9 cellular contexts compared by ENCODE assay signal in the genomic region with DNA sequence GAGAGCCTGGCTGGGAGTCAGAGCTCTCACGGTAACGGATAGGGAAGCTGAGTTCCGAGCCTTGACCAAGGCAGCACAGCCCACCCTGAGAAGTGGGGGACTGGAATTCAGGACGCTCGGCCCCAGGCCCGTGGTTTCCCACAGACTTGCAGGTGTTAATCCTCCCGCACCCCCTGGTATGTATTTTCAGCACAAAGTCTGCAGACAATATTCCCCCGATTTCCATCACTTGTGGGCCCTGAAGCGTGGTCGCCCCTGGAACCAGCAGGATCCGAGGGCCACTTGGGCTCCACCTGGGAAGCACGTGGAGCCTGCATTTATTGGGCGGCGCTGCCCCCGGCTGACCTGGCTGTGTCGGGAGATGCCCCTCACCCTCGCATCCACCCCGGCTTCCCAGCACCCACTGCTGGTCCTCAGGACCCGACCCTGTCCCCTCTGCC.
DNase-seq lines count a peak whose midpoint lies in the region; ATAC-seq and TF ChIP-seq lines count a peak whose summit lies in the region.
"Had no signal": no experiment of that assay in that cellular context is flagged by ENCODE, and none has a peak within 500 bp of the region (broad histone marks: within the 10 kb centered on the region; RNA-seq: fewer than 3 reads in every experiment).

No MANE protein-coding gene starts in this region.

- H3K4me3 ChIP-seq in GM08714 (ENCODE audit: low read length): peak overlapping the region; percentile 21; the same call in 1 of the 2 replicates
- peak overlapping the region; percentile 69 for H3K4me3 ChIP-seq in MG63
- H3K4me3 ChIP-seq in endocrine pancreas (ENCODE audit: control insufficient read depth, insufficient read depth, low read length): no peak overlapping the region
- H3K4me3 ChIP-seq in osteoblast (ENCODE audit: insufficient read depth, low read length): peak overlapping the region; percentile 82

- H3K4me1 ChIP-seq in endocrine pancreas (ENCODE audit: control insufficient read depth, insufficient read depth, low read length): no peaks in the 10 kb centered on the region
- H3K4me1 ChIP-seq in osteoblast (ENCODE audit: insufficient read depth, low read length): peaks cover 12% of the 10 kb centered on the region

- DNase-seq in MG63 (no peak), osteoblast (ENCODE audit: insufficient read length, low spot score, missing footprints) (no peak), MV-4-11 (lab: John Stamatoyannopoulos, UW) (no peak), NCI-H1048 (lab: John Stamatoyannopoulos, UW) (no peak)

- H3K9me3 ChIP-seq in MG63: no peaks in the 10 kb centered on the region
- no peaks in the 10 kb centered on the region for H3K9me3 ChIP-seq in endocrine pancreas (ENCODE audit: control insufficient read depth, low read length)
- no peaks in the 10 kb centered on the region for H3K9me3 ChIP-seq in osteoblast (ENCODE audit: low read depth, low read length)
- H3K9me3 ChIP-seq: mucosa of descending colon had no signal

- H3K36me3 ChIP-seq in MG63: no peaks in the 10 kb centered on the region
- H3K36me3 ChIP-seq in endocrine pancreas (ENCODE audit: control insufficient read depth, insufficient read depth, low read length): no peaks in the 10 kb centered on the region
- no peaks in the 10 kb centered on the region for H3K36me3 ChIP-seq in osteoblast (ENCODE audit: insufficient read depth, low read length)

- peak overlapping the region; percentile 85 for H3K9ac ChIP-seq in endocrine pancreas (ENCODE audit: control insufficient read depth, insufficient read depth, low read length)

- no peak for TF ChIP-seq CTCF in osteoblast (IDR thresholded peaks at IDR 0.05; ENCODE audit: extremely low read depth, low read depth, low read length)

- H3K79me2 ChIP-seq in osteoblast (ENCODE audit: insufficient read depth, low read length): no peaks in the 10 kb centered on the region

- peak overlapping the region; percentile 57 for H3K27ac ChIP-seq in osteoblast (ENCODE audit: low read depth, low read length)

- ATAC-seq in esophagus mucosa: no peak
- ATAC-seq in HG03135 (IDR thresholded peaks at IDR 0.05; ENCODE audit: unreplicated experiment): no peak

- H3K27me3 ChIP-seq in MG63 (no peaks in the 10 kb centered on the region), endocrine pancreas (ENCODE audit: control insufficient read depth, insufficient read depth, low read length) (no peaks in the 10 kb centered on the region), osteoblast (ENCODE audit: insufficient read depth, low read length) (no peaks in the 10 kb centered on the region)

- H2AFZ ChIP-seq in osteoblast (ENCODE audit: low read length): peak overlapping the region; percentile 95

- H3K4me2 ChIP-seq in osteoblast (ENCODE audit: insufficient read depth, low read length): peak overlapping the region; percentile 88

- H4K20me1 ChIP-seq in osteoblast (ENCODE audit: insufficient read depth, low read length): no peaks in the 10 kb centered on the region
